In genomic region chr3:41102750-41103149, GRCh38 we compare ENCODE assay signal across 23 cellular contexts.
"Had no signal": no experiment of that assay in that cellular context is flagged by ENCODE, and none has a peak within 500 bp of the region (broad histone marks: within the 10 kb centered on the region; RNA-seq: fewer than 3 reads in every experiment).

No MANE protein-coding gene starts in this region.

- FAIRE-seq: colon, urothelium cell line had no signal

- DNase-seq: activated B cell treated with CpG ODN at 0.5 μM for 24 hours; activated CD4-positive, alpha-beta T cell treated with anti-CD3 and anti-CD28 coated beads, Interleukin-2, amount 50 U/mL, for 1 hour; activated CD8-positive, alpha-beta T cell treated with anti-CD3 and anti-CD28 coated beads for 36 hours; activated naive CD4-positive, alpha-beta T cell; activated T-cell treated with anti-CD3 and anti-CD28 coated beads, Interleukin-2, amount 50 U/mL, for 48 hours; anterior cingulate cortex; effector CD8-positive, alpha-beta T cell; foreskin fibroblast; head of caudate nucleus; midbrain; naive thymus-derived CD8-positive, alpha-beta T cell; occipital lobe; psoas muscle; spleen; stimulated activated CD4-positive, alpha-beta T cell treated with anti-CD3 and anti-CD28 coated beads, Interleukin-4, amount 100 ng/mL, for 1 hour; stimulated activated naive CD8-positive, alpha-beta T cell treated with anti-CD3 and anti-CD28 coated beads, Interleukin-15, Interleukin-2, amounts not matched to agents 100 U/mL and 50 U/mL, for 24 hours; T-cell; testis had no signal

- H3K9me3 ChIP-seq: psoas muscle, spleen, testis, transverse colon had no signal

- H3K36me3 ChIP-seq: spleen, transverse colon had no signal

- H3K27ac ChIP-seq: parathyroid adenoma, psoas muscle, spleen, testis, transverse colon had no signal

- H2AFZ ChIP-seq: parathyroid adenoma had no signal

- ATAC-seq: activated CD8-positive, alpha-beta T cell treated with anti-CD3 and anti-CD28 coated beads for 36 hours; activated naive CD4-positive, alpha-beta T cell treated with anti-CD3 and anti-CD28 coated beads, Interleukin-2, amount 50 U/mL, for 72 hours; naive thymus-derived CD8-positive, alpha-beta T cell; psoas muscle; T-cell had no signal

- H3K79me2 ChIP-seq: parathyroid adenoma had no signal

- H3K9ac ChIP-seq: parathyroid adenoma had no signal

- H3K27me3 ChIP-seq: spleen, testis, transverse colon had no signal

- H3K4me1 ChIP-seq: parathyroid adenoma, psoas muscle, spleen, transverse colon had no signal

- H3K4me3 ChIP-seq: psoas muscle, spleen, testis, transverse colon had no signal
